1 cellular context compared by ENCODE assay signal in the genomic region with DNA sequence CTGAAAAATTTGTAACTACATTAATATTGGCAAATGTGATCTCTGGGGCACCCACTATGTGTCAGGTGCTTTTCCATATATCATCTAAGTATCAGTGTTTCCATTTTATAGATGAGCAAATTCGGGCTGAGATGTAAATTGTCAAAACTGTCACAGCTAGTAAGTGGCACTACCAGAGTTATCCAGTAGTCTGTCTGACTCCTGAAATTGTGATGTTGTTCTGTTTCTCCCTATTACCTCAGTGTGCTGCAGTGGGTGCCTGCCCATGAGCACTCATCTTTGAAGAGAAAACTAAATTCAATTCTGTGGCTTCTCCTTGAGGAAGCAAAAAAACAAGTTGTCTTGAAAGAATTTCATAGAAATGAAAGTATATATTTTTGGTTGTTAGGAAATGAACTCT.
TF ChIP-seq lines count a peak whose summit lies in the region.

No MANE protein-coding gene starts in this region.

TF ChIP-seq in GM12878, 131 proteins besides CTCF, POLR2A, EP300 and RAD21 (continued from another document):
- TF ChIP-seq, protein P1, sequence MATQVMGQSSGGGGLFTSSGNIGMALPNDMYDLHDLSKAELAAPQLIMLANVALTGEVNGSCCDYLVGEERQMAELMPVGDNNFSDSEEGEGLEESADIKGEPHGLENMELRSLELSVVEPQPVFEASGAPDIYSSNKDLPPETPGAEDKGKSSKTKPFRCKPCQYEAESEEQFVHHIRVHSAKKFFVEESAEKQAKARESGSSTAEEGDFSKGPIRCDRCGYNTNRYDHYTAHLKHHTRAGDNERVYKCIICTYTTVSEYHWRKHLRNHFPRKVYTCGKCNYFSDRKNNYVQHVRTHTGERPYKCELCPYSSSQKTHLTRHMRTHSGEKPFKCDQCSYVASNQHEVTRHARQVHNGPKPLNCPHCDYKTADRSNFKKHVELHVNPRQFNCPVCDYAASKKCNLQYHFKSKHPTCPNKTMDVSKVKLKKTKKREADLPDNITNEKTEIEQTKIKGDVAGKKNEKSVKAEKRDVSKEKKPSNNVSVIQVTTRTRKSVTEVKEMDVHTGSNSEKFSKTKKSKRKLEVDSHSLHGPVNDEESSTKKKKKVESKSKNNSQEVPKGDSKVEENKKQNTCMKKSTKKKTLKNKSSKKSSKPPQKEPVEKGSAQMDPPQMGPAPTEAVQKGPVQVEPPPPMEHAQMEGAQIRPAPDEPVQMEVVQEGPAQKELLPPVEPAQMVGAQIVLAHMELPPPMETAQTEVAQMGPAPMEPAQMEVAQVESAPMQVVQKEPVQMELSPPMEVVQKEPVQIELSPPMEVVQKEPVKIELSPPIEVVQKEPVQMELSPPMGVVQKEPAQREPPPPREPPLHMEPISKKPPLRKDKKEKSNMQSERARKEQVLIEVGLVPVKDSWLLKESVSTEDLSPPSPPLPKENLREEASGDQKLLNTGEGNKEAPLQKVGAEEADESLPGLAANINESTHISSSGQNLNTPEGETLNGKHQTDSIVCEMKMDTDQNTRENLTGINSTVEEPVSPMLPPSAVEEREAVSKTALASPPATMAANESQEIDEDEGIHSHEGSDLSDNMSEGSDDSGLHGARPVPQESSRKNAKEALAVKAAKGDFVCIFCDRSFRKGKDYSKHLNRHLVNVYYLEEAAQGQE (IDR thresholded peaks at IDR 0.05; ENCODE audit: low read depth, low read length) = no peak
- TF ChIP-seq, protein P2, sequence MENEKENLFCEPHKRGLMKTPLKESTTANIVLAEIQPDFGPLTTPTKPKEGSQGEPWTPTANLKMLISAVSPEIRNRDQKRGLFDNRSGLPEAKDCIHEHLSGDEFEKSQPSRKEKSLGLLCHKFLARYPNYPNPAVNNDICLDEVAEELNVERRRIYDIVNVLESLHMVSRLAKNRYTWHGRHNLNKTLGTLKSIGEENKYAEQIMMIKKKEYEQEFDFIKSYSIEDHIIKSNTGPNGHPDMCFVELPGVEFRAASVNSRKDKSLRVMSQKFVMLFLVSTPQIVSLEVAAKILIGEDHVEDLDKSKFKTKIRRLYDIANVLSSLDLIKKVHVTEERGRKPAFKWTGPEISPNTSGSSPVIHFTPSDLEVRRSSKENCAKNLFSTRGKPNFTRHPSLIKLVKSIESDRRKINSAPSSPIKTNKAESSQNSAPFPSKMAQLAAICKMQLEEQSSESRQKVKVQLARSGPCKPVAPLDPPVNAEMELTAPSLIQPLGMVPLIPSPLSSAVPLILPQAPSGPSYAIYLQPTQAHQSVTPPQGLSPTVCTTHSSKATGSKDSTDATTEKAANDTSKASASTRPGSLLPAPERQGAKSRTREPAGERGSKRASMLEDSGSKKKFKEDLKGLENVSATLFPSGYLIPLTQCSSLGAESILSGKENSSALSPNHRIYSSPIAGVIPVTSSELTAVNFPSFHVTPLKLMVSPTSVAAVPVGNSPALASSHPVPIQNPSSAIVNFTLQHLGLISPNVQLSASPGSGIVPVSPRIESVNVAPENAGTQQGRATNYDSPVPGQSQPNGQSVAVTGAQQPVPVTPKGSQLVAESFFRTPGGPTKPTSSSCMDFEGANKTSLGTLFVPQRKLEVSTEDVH (IDR thresholded peaks at IDR 0.05; ENCODE audit: low read depth, partially characterized antibody) = no peak
- TF ChIP-seq, protein P3, sequence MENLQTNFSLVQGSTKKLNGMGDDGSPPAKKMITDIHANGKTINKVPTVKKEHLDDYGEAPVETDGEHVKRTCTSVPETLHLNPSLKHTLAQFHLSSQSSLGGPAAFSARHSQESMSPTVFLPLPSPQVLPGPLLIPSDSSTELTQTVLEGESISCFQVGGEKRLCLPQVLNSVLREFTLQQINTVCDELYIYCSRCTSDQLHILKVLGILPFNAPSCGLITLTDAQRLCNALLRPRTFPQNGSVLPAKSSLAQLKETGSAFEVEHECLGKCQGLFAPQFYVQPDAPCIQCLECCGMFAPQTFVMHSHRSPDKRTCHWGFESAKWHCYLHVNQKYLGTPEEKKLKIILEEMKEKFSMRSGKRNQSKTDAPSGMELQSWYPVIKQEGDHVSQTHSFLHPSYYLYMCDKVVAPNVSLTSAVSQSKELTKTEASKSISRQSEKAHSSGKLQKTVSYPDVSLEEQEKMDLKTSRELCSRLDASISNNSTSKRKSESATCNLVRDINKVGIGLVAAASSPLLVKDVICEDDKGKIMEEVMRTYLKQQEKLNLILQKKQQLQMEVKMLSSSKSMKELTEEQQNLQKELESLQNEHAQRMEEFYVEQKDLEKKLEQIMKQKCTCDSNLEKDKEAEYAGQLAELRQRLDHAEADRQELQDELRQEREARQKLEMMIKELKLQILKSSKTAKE (IDR thresholded peaks at IDR 0.05; ENCODE audit: low read depth, poor library complexity, severe bottlenecking) = no peak
- TF ChIP-seq RBBP5 (conservative IDR thresholded peaks at IDR 0.05) (no peak), RELA (IDR thresholded peaks at IDR 0.05; ENCODE audit: borderline replicate concordance, partially characterized antibody) (no peak)
- TF ChIP-seq, protein P4, sequence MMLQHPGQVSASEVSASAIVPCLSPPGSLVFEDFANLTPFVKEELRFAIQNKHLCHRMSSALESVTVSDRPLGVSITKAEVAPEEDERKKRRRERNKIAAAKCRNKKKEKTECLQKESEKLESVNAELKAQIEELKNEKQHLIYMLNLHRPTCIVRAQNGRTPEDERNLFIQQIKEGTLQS (IDR thresholded peaks at IDR 0.05; ENCODE audit: borderline replicate concordance, extremely low read depth, low read depth, low read length) = no peak
- TF ChIP-seq, protein P5, sequence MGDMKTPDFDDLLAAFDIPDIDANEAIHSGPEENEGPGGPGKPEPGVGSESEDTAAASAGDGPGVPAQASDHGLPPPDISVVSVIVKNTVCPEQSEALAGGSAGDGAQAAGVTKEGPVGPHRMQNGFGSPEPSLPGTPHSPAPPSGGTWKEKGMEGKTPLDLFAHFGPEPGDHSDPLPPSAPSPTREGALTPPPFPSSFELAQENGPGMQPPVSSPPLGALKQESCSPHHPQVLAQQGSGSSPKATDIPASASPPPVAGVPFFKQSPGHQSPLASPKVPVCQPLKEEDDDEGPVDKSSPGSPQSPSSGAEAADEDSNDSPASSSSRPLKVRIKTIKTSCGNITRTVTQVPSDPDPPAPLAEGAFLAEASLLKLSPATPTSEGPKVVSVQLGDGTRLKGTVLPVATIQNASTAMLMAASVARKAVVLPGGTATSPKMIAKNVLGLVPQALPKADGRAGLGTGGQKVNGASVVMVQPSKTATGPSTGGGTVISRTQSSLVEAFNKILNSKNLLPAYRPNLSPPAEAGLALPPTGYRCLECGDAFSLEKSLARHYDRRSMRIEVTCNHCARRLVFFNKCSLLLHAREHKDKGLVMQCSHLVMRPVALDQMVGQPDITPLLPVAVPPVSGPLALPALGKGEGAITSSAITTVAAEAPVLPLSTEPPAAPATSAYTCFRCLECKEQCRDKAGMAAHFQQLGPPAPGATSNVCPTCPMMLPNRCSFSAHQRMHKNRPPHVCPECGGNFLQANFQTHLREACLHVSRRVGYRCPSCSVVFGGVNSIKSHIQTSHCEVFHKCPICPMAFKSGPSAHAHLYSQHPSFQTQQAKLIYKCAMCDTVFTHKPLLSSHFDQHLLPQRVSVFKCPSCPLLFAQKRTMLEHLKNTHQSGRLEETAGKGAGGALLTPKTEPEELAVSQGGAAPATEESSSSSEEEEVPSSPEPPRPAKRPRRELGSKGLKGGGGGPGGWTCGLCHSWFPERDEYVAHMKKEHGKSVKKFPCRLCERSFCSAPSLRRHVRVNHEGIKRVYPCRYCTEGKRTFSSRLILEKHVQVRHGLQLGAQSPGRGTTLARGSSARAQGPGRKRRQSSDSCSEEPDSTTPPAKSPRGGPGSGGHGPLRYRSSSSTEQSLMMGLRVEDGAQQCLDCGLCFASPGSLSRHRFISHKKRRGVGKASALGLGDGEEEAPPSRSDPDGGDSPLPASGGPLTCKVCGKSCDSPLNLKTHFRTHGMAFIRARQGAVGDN (IDR thresholded peaks at IDR 0.05) = no peak
